ENCODE assay signal across 12 cellular contexts in the genomic region with DNA sequence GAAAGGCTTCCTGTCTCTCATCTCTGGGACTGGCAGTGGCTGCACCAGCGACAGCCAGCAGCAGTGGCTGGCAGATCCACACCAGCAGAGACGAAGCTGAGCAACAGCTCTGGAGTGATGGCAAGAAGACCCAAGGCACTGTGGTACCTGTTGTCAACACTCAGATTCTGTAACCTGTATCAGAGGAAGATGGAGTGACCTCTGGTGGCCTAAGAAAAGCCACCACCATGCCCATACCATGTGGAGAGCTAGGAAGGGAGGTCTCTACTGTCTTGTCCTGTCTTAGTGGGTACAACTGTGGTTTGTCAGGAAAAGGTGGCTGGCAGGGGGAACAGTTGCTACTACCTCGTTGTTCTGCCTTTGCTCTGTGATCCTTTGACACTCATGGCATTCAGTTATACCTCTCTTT. TPM values are rescaled to one million over a fixed set of nuclear protein-coding genes. Genes with fewer than 3 reads are reported as not detected.
A peak's percentile ranks its signal among the peaks of the same experiment; 100 is the strongest.
DNase-seq lines count a peak whose midpoint lies in the region; ATAC-seq and TF ChIP-seq lines count a peak whose summit lies in the region.
"Had no signal": no experiment of that assay in that cellular context is flagged by ENCODE, and none has a peak within 500 bp of the region (broad histone marks: within the 10 kb centered on the region; RNA-seq: fewer than 3 reads in every experiment).

No MANE protein-coding gene starts in this region.

- TF ChIP-seq POLR2A in adrenal gland (IDR thresholded peaks at IDR 0.05) (no peak), prostate gland (IDR thresholded peaks at IDR 0.05) (no peak)

- in situ Hi-C loops in brain microvascular endothelial cell (cut with HindIII; ENCODE audit: low pct_ligation_motif_present, low sequenced_read_pairs) = no loop called here

- no peaks in the 10 kb centered on the region for H3K9me3 ChIP-seq in neuronal stem cell (replicated peaks in 1 of 2; ENCODE audit: control insufficient read depth in 2 of 2, insufficient read depth in 1 of 2, low read depth in 1 of 2, low read length in 2 of 2)
- H3K9me3 ChIP-seq in adrenal gland (replicated peaks in 1 of 3) = no peaks in the 10 kb centered on the region
- no peaks in the 10 kb centered on the region for H3K9me3 ChIP-seq in prostate gland

- H3K9me3 Mint-ChIP-seq in activated T-cell treated with anti-CD3 and anti-CD28 coated beads, Interleukin-2, amount 50 U/mL, for 72 hours = no peaks in the 10 kb centered on the region
- H3K9me3 Mint-ChIP-seq in activated T-cell treated with anti-CD3 and anti-CD28 coated beads, Interleukin-2, amount 50 U/mL, for 24 hours = no peaks in the 10 kb centered on the region
- H3K9me3 Mint-ChIP-seq: nephron had no signal

- H3K27ac ChIP-seq in brain microvascular endothelial cell = no peak overlapping the region
- no peak overlapping the region for H3K27ac ChIP-seq in neuronal stem cell (replicated peaks; ENCODE audit: low read length)
- no peak overlapping the region for H3K27ac ChIP-seq in adrenal gland
- H3K27ac ChIP-seq in prostate gland = no peak overlapping the region
- H3K27ac ChIP-seq: PC-9 had no signal

- no peak overlapping the region for H2BK15ac ChIP-seq in neuronal stem cell (ENCODE audit: low read length)

- peak; percentile 61 to 64 for ATAC-seq in activated T-cell treated with anti-CD3 and anti-CD28 coated beads, Interleukin-2, amount 50 U/mL, for 72 hours (replicated peaks in 1 of 2)
- no peak for ATAC-seq in HG02759 (IDR thresholded peaks at IDR 0.05; ENCODE audit: unreplicated experiment)

- no peak overlapping the region for H2BK120ac ChIP-seq in neuronal stem cell (ENCODE audit: low read depth, low read length)

- H3K4me3 ChIP-seq in LNCaP clone FGC (ENCODE audit: low read depth, low read length) = no peak overlapping the region
- no peak overlapping the region for H3K4me3 ChIP-seq in brain microvascular endothelial cell (ENCODE audit: low read depth, low read length)
- peak overlapping the region in 1 of 2 donors; percentile 43 for H3K4me3 ChIP-seq in neuronal stem cell (ENCODE audit: low read length in 2 of 2)
- no peak overlapping the region for H3K4me3 ChIP-seq in adrenal gland
- no peak overlapping the region for H3K4me3 ChIP-seq in prostate gland
- H3K4me3 ChIP-seq: PC-9 had no signal

- H3K27me3 Mint-ChIP-seq in activated T-cell treated with anti-CD3 and anti-CD28 coated beads, Interleukin-2, amount 50 U/mL, for 72 hours (ENCODE audit: low read depth) = no peaks in the 10 kb centered on the region
- H3K27me3 Mint-ChIP-seq in activated T-cell treated with anti-CD3 and anti-CD28 coated beads, Interleukin-2, amount 50 U/mL, for 24 hours = no peaks in the 10 kb centered on the region

- peaks cover 14% of the 10 kb centered on the region for H3K4me1 Mint-ChIP-seq in activated T-cell treated with anti-CD3 and anti-CD28 coated beads, Interleukin-2, amount 50 U/mL, for 72 hours (ENCODE audit: low read depth)
- H3K4me1 Mint-ChIP-seq in activated T-cell treated with anti-CD3 and anti-CD28 coated beads, Interleukin-2, amount 50 U/mL, for 24 hours (ENCODE audit: low read depth) = peaks cover 9% of the 10 kb centered on the region
- H3K4me1 Mint-ChIP-seq: nephron had no signal

- no peak overlapping the region for H2AK5ac ChIP-seq in neuronal stem cell (ENCODE audit: low read depth, low read length)

- H2BK12ac ChIP-seq in neuronal stem cell (ENCODE audit: low read length) = no peak overlapping the region

- no peaks in the 10 kb centered on the region for H3K36me3 Mint-ChIP-seq in activated T-cell treated with anti-CD3 and anti-CD28 coated beads, Interleukin-2, amount 50 U/mL, for 72 hours (ENCODE audit: insufficient read depth in 2 of 2)
- H3K36me3 Mint-ChIP-seq in activated T-cell treated with anti-CD3 and anti-CD28 coated beads, Interleukin-2, amount 50 U/mL, for 24 hours (ENCODE audit: low read depth) = no peaks in the 10 kb centered on the region

- H3K4ac ChIP-seq in neuronal stem cell (ENCODE audit: low read length) = no peak overlapping the region

- DNase-seq in activated T-cell treated with anti-CD3 and anti-CD28 coated beads, Interleukin-2, amount 50 U/mL, for 72 hours = peak in 1 of 2 donors; percentile 3
- DNase-seq in activated T-cell treated with anti-CD3 and anti-CD28 coated beads, Interleukin-2, amount 50 U/mL, for 24 hours = no peak
- DNase-seq in LNCaP clone FGC (ENCODE audit: low read depth) (peak; percentile 7), brain microvascular endothelial cell (no peak), neuronal stem cell (ENCODE audit: low spot score) (no peak), adrenal gland (no peak), prostate gland (ENCODE audit: low spot score) (no peak)
- DNase-seq: PC-9; stimulated activated CD4-positive, alpha-beta T cell treated with anti-CD3 and anti-CD28 coated beads, Interleukin-2, amount 100 ng/mL, for 24 hours had no signal

- no peak overlapping the region for H2BK5ac ChIP-seq in neuronal stem cell (ENCODE audit: low read length)

- H3K4me3 Mint-ChIP-seq in activated T-cell treated with anti-CD3 and anti-CD28 coated beads, Interleukin-2, amount 50 U/mL, for 72 hours = no peak overlapping the region
- no peak overlapping the region for H3K4me3 Mint-ChIP-seq in activated T-cell treated with anti-CD3 and anti-CD28 coated beads, Interleukin-2, amount 50 U/mL, for 24 hours
- H3K4me3 Mint-ChIP-seq: nephron had no signal

- H3K27ac Mint-ChIP-seq in activated T-cell treated with anti-CD3 and anti-CD28 coated beads, Interleukin-2, amount 50 U/mL, for 72 hours = no peak overlapping the region
- H3K27ac Mint-ChIP-seq in activated T-cell treated with anti-CD3 and anti-CD28 coated beads, Interleukin-2, amount 50 U/mL, for 24 hours = no peak overlapping the region
- H3K27ac Mint-ChIP-seq: nephron had no signal

- no peak overlapping the region for H3K14ac ChIP-seq in neuronal stem cell (ENCODE audit: low read length)

- no peak overlapping the region for H3K4me2 ChIP-seq in neuronal stem cell (ENCODE audit: insufficient read depth, low read length, poor library complexity, severe bottlenecking)
- H3K4me2 ChIP-seq: PC-9 had no signal

- intact Hi-C loops in adrenal gland (cut with DNase I) = no loop called here
- intact Hi-C loops in prostate gland (cut with DNase I) = no loop called here

- H3K23ac ChIP-seq in neuronal stem cell (ENCODE audit: low read depth, low read length, poor library complexity) = peak overlapping the region; percentile 2

- no peak overlapping the region for H4K8ac ChIP-seq in neuronal stem cell (ENCODE audit: low read depth, low read length)

- TF ChIP-seq CTCF in LNCaP clone FGC (IDR thresholded peaks at IDR 0.05; ENCODE audit: control insufficient read depth, extremely low read depth, insufficient read depth) = peak; percentile 52
- TF ChIP-seq CTCF in brain microvascular endothelial cell (IDR thresholded peaks at IDR 0.05; ENCODE audit: low read depth, low read length, missing control alignments) = peak; percentile 18
- no peak for TF ChIP-seq CTCF in adrenal gland (IDR thresholded peaks at IDR 0.05)
- no peak for TF ChIP-seq CTCF in prostate gland (IDR thresholded peaks at IDR 0.05)

- no peaks in the 10 kb centered on the region for H3K79me1 ChIP-seq in neuronal stem cell (ENCODE audit: low read depth, low read length)

- H3K9ac ChIP-seq in neuronal stem cell (ENCODE audit: low read depth, low read length, poor library complexity) = no peak overlapping the region

- no peak overlapping the region for H3K18ac ChIP-seq in neuronal stem cell (ENCODE audit: low read length)

- H3K4me1 ChIP-seq in neuronal stem cell (ENCODE audit: control insufficient read depth in 2 of 2, insufficient read depth in 1 of 2, low read depth in 1 of 2, low read length in 2 of 2) (no peaks in the 10 kb centered on the region), adrenal gland (replicated peaks in 1 of 2) (no peaks in the 10 kb centered on the region), prostate gland (replicated peaks) (no peaks in the 10 kb centered on the region)

- H3K27me3 ChIP-seq in brain microvascular endothelial cell (replicated peaks) (no peaks in the 10 kb centered on the region), neuronal stem cell (ENCODE audit: control insufficient read depth in 3 of 3, insufficient read depth in 3 of 3, low read depth in 1 of 3, low read length in 3 of 3) (peaks cover 0 to 3% (median 0%) of the 10 kb centered on the region in 3 experiments), adrenal gland (no peaks in the 10 kb centered on the region), prostate gland (replicated peaks; ENCODE audit: insufficient read depth) (no peaks in the 10 kb centered on the region)

- no CpG with 5 or more reads among the region's 3 CpGs for WGBS in neuronal stem cell (ENCODE audit: extremely low coverage in 2 of 2, insufficient read length in 2 of 2, insufficient replicate concordance in 1 of 2), 2 donors
- WGBS in adrenal gland, 4 donors = 64 to 79% (median 68%) methylated on average over 2 to 3 of the region's 3 CpGs
- WGBS in prostate gland = 54% methylated on average over 3 of the region's 3 CpGs

- H2AFZ ChIP-seq in neuronal stem cell (ENCODE audit: low read length) = no peak overlapping the region
- H2AFZ ChIP-seq: PC-9 had no signal

- H4K91ac ChIP-seq in neuronal stem cell (ENCODE audit: low read depth, low read length, poor library complexity) = no peak overlapping the region

- no peaks in the 10 kb centered on the region for H3K36me3 ChIP-seq in brain microvascular endothelial cell (replicated peaks)
- H3K36me3 ChIP-seq in neuronal stem cell (replicated peaks in 1 of 2; ENCODE audit: control insufficient read depth in 2 of 2, insufficient read depth in 2 of 2, low read length in 2 of 2) = no peaks in the 10 kb centered on the region
- no peaks in the 10 kb centered on the region for H3K36me3 ChIP-seq in adrenal gland (replicated peaks in 1 of 2)
- no peaks in the 10 kb centered on the region for H3K36me3 ChIP-seq in prostate gland

RNA-seq across cellular contexts. Expression of gene RHBDL2, which starts 22.5 kb away (rescaled TPM):
- not detected for total RNA-seq in activated T-cell treated with anti-CD3 and anti-CD28 coated beads, Interleukin-2, amount 50 U/mL, for 72 hours
- polyA plus RNA-seq in neuronal stem cell (2013, experiment 1 of 2) = not detected
- polyA plus RNA-seq in neuronal stem cell (2013, experiment 2 of 2) = 0.03 TPM
- under 1 TPM in 3 of 8 donors, not detected in 5; 0.11 to 0.69 (median 0.61) TPM for total RNA-seq in adrenal gland
- polyA plus RNA-seq in adrenal gland = under 1 TPM; 0.07 to 0.35 (median 0.24) TPM
- 1 to 10 TPM; 3.5 to 7.7 TPM for total RNA-seq in prostate gland
- total RNA-seq: activated CD8-positive, alpha-beta memory T cell treated with anti-CD3 and anti-CD28 coated beads for 36 hours had no signal

RNA-seq across cellular contexts. Expression of gene AKIRIN1, which starts 26.9 kb away (rescaled TPM):
- total RNA-seq in activated T-cell treated with anti-CD3 and anti-CD28 coated beads, Interleukin-2, amount 50 U/mL, for 72 hours = 10 to 100 TPM; 73.9 to 74.6 TPM
- 106 TPM for polyA plus RNA-seq in neuronal stem cell (2013, experiment 1 of 2)
- polyA plus RNA-seq in neuronal stem cell (2013, experiment 2 of 2) = 110 TPM
- total RNA-seq in adrenal gland = 10 to 100 TPM; 25.8 to 71.3 (median 40.7) TPM
- polyA plus RNA-seq in adrenal gland = 10 to 100 TPM in 2 of 3 donors, 1 to 10 TPM in 1; 9.1 to 56.0 (median 14.8) TPM
- 100 to 1,000 TPM in 1 of 2 donors, 10 to 100 TPM in 1; 55.7 to 108 TPM for total RNA-seq in prostate gland

Comparison
In these comparisons a context has a peak if more than half of its experiments do, and no peak if none do; other contexts are left out.
1. CTCF ChIP-seq: peak in LNCaP clone FGC (single experiment) and brain microvascular endothelial cell (single experiment); none in adrenal gland (0 of 6) and prostate gland (0 of 4).